ENCODE assay signal across 31 cellular contexts in genomic region chr14:26004342-26004741, GRCh38.
"Had no signal": no experiment of that assay in that cellular context is flagged by ENCODE, and none has a peak within 500 bp of the region (broad histone marks: within the 10 kb centered on the region; RNA-seq: fewer than 3 reads in every experiment).

No MANE protein-coding gene starts in this region.

- H3K4me1 ChIP-seq: adrenal gland, ascending aorta, body of pancreas, breast epithelium had no signal

- ATAC-seq: activated naive CD4-positive, alpha-beta T cell treated with anti-CD3 and anti-CD28 coated beads, Interleukin-2, amount 50 U/mL, for 72 hours; activated naive CD8-positive, alpha-beta T cell treated with anti-CD3 and anti-CD28 coated beads, Interleukin-2, amount 50 U/mL, for 24 hours; activated T-cell treated with anti-CD3 and anti-CD28 coated beads, Interleukin-2, amount 50 U/mL, for 4 hours; activated T-cell treated with anti-CD3 and anti-CD28 coated beads, Interleukin-2, amount 50 U/mL, for 72 hours; activated T-helper 17 cell treated with anti-CD3 and anti-CD28 coated beads, Interleukin-2, amount 50 U/mL, for 72 hours; body of pancreas had no signal

- H3K27me3 ChIP-seq: adrenal gland, ascending aorta, body of pancreas, brain microvascular endothelial cell, breast epithelium, cardiac muscle cell had no signal

- DNase-seq: activated effector memory CD4-positive, alpha-beta T cell treated with anti-CD3 and anti-CD28 coated beads, Interleukin-2, amount 50 U/mL, for 16 hours; activated effector memory CD4-positive, alpha-beta T cell treated with Interleukin-2 at 50 U/mL for 16 hours; activated gamma-delta T cell; activated gamma-delta T cell treated with Interleukin-2 at 50 U/mL for 16 hours; activated naive CD4-positive, alpha-beta T cell; activated naive CD4-positive, alpha-beta T cell treated with anti-CD3 and anti-CD28 coated beads for 36 hours; activated naive CD4-positive, alpha-beta T cell treated with anti-CD3 and anti-CD28 coated beads, Interleukin-2, amount 10 ng/mL, durations not matched to agents 7 days and 5 days; activated naive CD4-positive, alpha-beta T cell treated with anti-CD3 and anti-CD28 coated beads, Interleukin-2, amount 50 U/mL, for 16 hours; activated naive CD4-positive, alpha-beta T cell treated with Interleukin-2 at 50 U/mL for 16 hours; activated naive CD8-positive, alpha-beta T cell treated with anti-CD3 and anti-CD28 coated beads for 36 hours; activated naive CD8-positive, alpha-beta T cell treated with anti-CD3 and anti-CD28 coated beads, Interleukin-2, amount 10 ng/mL, durations not matched to agents 7 days and 5 days; activated naive CD8-positive, alpha-beta T cell treated with anti-CD3 and anti-CD28 coated beads, Interleukin-2, amount 50 U/mL, for 24 hours; activated T-cell treated with anti-CD3 and anti-CD28 coated beads, Interleukin-2, amount 50 U/mL, for 24 hours; activated T-cell treated with anti-CD3 and anti-CD28 coated beads, Interleukin-2, amount 50 U/mL, for 4 hours; activated T-cell treated with anti-CD3 and anti-CD28 coated beads, Interleukin-2, amount 50 U/mL, for 48 hours; activated T-cell treated with anti-CD3 and anti-CD28 coated beads, Interleukin-2, amount 50 U/mL, for 72 hours; adrenal gland; amniotic stem cell; amygdala; anterior cingulate cortex; aorta; body of pancreas; brain microvascular endothelial cell; caudate nucleus; central memory CD4-positive, alpha-beta T cell; cerebellar nuclear complex had no signal

- H3K9me3 ChIP-seq: adrenal gland, ascending aorta, body of pancreas, breast epithelium had no signal

- H3K27ac ChIP-seq: adrenal gland, ascending aorta, body of pancreas, brain microvascular endothelial cell, breast epithelium, cardiac muscle cell had no signal

- H3K4me3 ChIP-seq: adrenal gland, ascending aorta, body of pancreas, breast epithelium, cardiac muscle cell had no signal

- H3K36me3 ChIP-seq: adrenal gland, ascending aorta, brain microvascular endothelial cell, breast epithelium, cardiac muscle cell had no signal
